In genomic region chr3:64351713-64352595, GRCh38 we compare ENCODE assay signal across 12 cellular contexts.
DNase-seq lines count a peak whose midpoint lies in the region; ATAC-seq, FAIRE-seq and TF ChIP-seq lines count a peak whose summit lies in the region.
"Had no signal": no experiment of that assay in that cellular context is flagged by ENCODE, and none has a peak within 500 bp of the region (broad histone marks: within the 10 kb centered on the region; RNA-seq: fewer than 3 reads in every experiment).

No MANE protein-coding gene starts in this region.

- peak; percentile 54 for DNase-seq in LHCN-M2 (ENCODE audit: low read depth)
- DNase-seq in astrocyte (ENCODE audit: low read depth), result peak; percentile 85
- DNase-seq in islet precursor cell, result peak; percentile 94
- DNase-seq in HEK293T (ENCODE audit: extremely low spot score), result no peak
- no peak for DNase-seq in DMS153 (lab: John Stamatoyannopoulos, UW)
- DNase-seq: activated CD8-positive, alpha-beta memory T cell treated with anti-CD3 and anti-CD28 coated beads for 24 hours; anterior cingulate cortex; NCI-H1105 treated with DMSO at 0.1 percent for 48 hours; SHP77 treated with DMSO at 0.1 percent for 48 hours had no signal

- H3K9me3 Mint-ChIP-seq in astrocyte (ENCODE audit: unreplicated experiment), result peaks cover 7% of the 10 kb centered on the region

- ATAC-seq in GM18870 (IDR thresholded peaks at IDR 0.05; ENCODE audit: unreplicated experiment), result no peak
- ATAC-seq in GM18909 (IDR thresholded peaks at IDR 0.05; ENCODE audit: poor library complexity, unreplicated experiment), result no peak

- no peak for TF ChIP-seq CTCF in astrocyte (IDR thresholded peaks at IDR 0.05; ENCODE audit: insufficient read depth, low read depth, low read length)

- H3K4me2 ChIP-seq in astrocyte (ENCODE audit: low read length), result peak overlapping the region; percentile 71

- FAIRE-seq in astrocyte (lab: Jason Lieb, UNC), result peak; percentile 83

- peaks cover 5% of the 10 kb centered on the region for H3K36me3 Mint-ChIP-seq in astrocyte (ENCODE audit: low read depth, unreplicated experiment)

- H3K4me3 Mint-ChIP-seq in astrocyte (ENCODE audit: unreplicated experiment), result peak overlapping the region; percentile 41

- CTCF ChIA-PET in HEK293T (lab: Yijun Ruan, JAX), result interaction anchor here (0.6 kb wide), 1 partner anchor 1061 kb away, joined by 3 read pairs; no protein-coding TSS in a partner anchor

- H2AFZ ChIP-seq in astrocyte (ENCODE audit: low read depth, low read length), result peak overlapping the region; percentile 7

- H3K4me1 Mint-ChIP-seq in astrocyte (ENCODE audit: low read depth, unreplicated experiment), result peaks cover 56% of the 10 kb centered on the region

- no peaks in the 10 kb centered on the region for H3K79me2 ChIP-seq in astrocyte (ENCODE audit: insufficient read depth, low read length)

- H3K36me3 ChIP-seq in astrocyte (ENCODE audit: insufficient read depth, low read length) (no peaks in the 10 kb centered on the region), stomach smooth muscle (ENCODE audit: control insufficient read depth in 2 of 2, insufficient read depth in 2 of 2, low read length in 2 of 2) (no peaks in the 10 kb centered on the region)

- no peaks in the 10 kb centered on the region for H3K27me3 Mint-ChIP-seq in astrocyte (ENCODE audit: low read depth, unreplicated experiment)

- H3K4me3 ChIP-seq in astrocyte (ENCODE audit: insufficient read depth, low read depth, low read length), result no peak overlapping the region
- H3K4me3 ChIP-seq in stomach smooth muscle (ENCODE audit: low read length in 2 of 2), result peak overlapping the region; percentile 9 to 33

- H3K9me3 ChIP-seq in astrocyte (ENCODE audit: insufficient read depth, low read depth, low read length) (no peaks in the 10 kb centered on the region), stomach smooth muscle (ENCODE audit: control insufficient read depth in 2 of 2, low read length in 2 of 2) (no peaks in the 10 kb centered on the region)

- POLR2A ChIA-PET in HEK293T (lab: Yijun Ruan, JAX), result no interaction called here

- peak overlapping the region; percentile 96 for H3K27ac Mint-ChIP-seq in astrocyte (ENCODE audit: unreplicated experiment)

- H3K4me1 ChIP-seq in astrocyte (ENCODE audit: insufficient read depth, low read length), result peaks cover 47% of the 10 kb centered on the region
- H3K4me1 ChIP-seq in stomach smooth muscle (ENCODE audit: control insufficient read depth, insufficient read depth, low read length), result peaks cover 33% of the 10 kb centered on the region

- H3K27ac ChIP-seq in astrocyte (ENCODE audit: low read depth, low read length) (peak overlapping the region; percentile 79), stomach smooth muscle (ENCODE audit: low read length) (peak overlapping the region; percentile 85)

- H3K9ac ChIP-seq in astrocyte (ENCODE audit: low read length), result peak overlapping the region; percentile 57
- no peak overlapping the region for H3K9ac ChIP-seq in stomach smooth muscle (ENCODE audit: low read length in 2 of 2)

- no peaks in the 10 kb centered on the region for H4K20me1 ChIP-seq in astrocyte (ENCODE audit: insufficient read depth, low read length)

- H3K27me3 ChIP-seq in astrocyte (ENCODE audit: insufficient read depth, low read length) (no peaks in the 10 kb centered on the region), stomach smooth muscle (ENCODE audit: control insufficient read depth in 1 of 2, insufficient read depth in 2 of 2, low read length in 2 of 2) (no peaks in the 10 kb centered on the region)

TF ChIP-seq in HEK293T, 16 proteins besides CTCF, POLR2A, EP300 and RAD21:
- TF ChIP-seq SP1 (IDR thresholded peaks at IDR 0.05), result no peak

Comparison
In these comparisons a context has a peak if more than half of its experiments do, and no peak if none do; other contexts are left out.
1. DNase-seq: peak in LHCN-M2 (single experiment), astrocyte (single experiment) and islet precursor cell (single experiment); none in HEK293T (single experiment) and DMS153 (single experiment).